Comparison of ENCODE assay signal across 17 cellular contexts in genomic region chr10:3271385-3272115, GRCh38.
DNase-seq lines count a peak whose midpoint lies in the region; ATAC-seq and TF ChIP-seq lines count a peak whose summit lies in the region.
"Had no signal": no experiment of that assay in that cellular context is flagged by ENCODE, and none has a peak within 500 bp of the region (broad histone marks: within the 10 kb centered on the region; RNA-seq: fewer than 3 reads in every experiment).

No MANE protein-coding gene starts in this region.

- TF ChIP-seq CTCF in heart left ventricle (IDR thresholded peaks at IDR 0.05) = no peak
- no peak for TF ChIP-seq CTCF in thoracic aorta (IDR thresholded peaks at IDR 0.05)

- WGBS in heart left ventricle, 4 donors = 45 to 60% (median 52%) methylated on average over 14 of the region's 14 CpGs

- H3K4me1 ChIP-seq in heart left ventricle (peaks cover 0 to 27% (median 12%) of the 10 kb centered on the region in 12 donors), thoracic aorta (ENCODE audit: control insufficient read depth in 1 of 2, low read depth in 2 of 2) (peaks cover 11 to 17% of the 10 kb centered on the region in 2 donors)
- H3K4me1 ChIP-seq: Peyer's patch had no signal

- H3K36me3 ChIP-seq in heart left ventricle = no peaks in the 10 kb centered on the region
- H3K36me3 ChIP-seq in thoracic aorta = no peaks in the 10 kb centered on the region
- H3K36me3 ChIP-seq: Peyer's patch had no signal

- peak; percentile 73 to 81 (median 74) for ATAC-seq in heart left ventricle
- no peak for ATAC-seq in thoracic aorta (ENCODE audit: insufficient number of reproducible peaks, low FRiP score, low read depth)
- ATAC-seq in SK-N-SH treated with all-trans-retinoic acid at 6 μM for 48 hours = no peak

- no peak overlapping the region for H3K4me3 ChIP-seq in heart left ventricle
- H3K4me3 ChIP-seq in thoracic aorta = peak overlapping the region; percentile 37
- H3K4me3 ChIP-seq: Peyer's patch had no signal

- no peaks in the 10 kb centered on the region for H3K27me3 ChIP-seq in heart left ventricle
- no peaks in the 10 kb centered on the region for H3K27me3 ChIP-seq in thoracic aorta (replicated peaks; ENCODE audit: insufficient read depth)
- H3K27me3 ChIP-seq: Peyer's patch had no signal

- DNase-seq in heart left ventricle = peak in 2 of 5 donors; percentile 17 to 48
- DNase-seq in cardiac septum (ENCODE audit: low spot score) = no peak
- DNase-seq in dermis microvascular lymphatic vessel endothelial cell (ENCODE audit: low read depth in 2 of 2) = peak; percentile 84 to 89
- DNase-seq in islet precursor cell = peak; percentile 41
- no peak for DNase-seq in thoracic aorta (ENCODE audit: low spot score)
- no peak for DNase-seq in iPS-NIHi7 (ENCODE audit: extremely low spot score)
- DNase-seq in glomerular visceral epithelial cell (ENCODE audit: extremely low spot score) = no peak
- DNase-seq: DMS79 treated with DMSO at 0.1 percent for 48 hours, H9, Karpas-422, NCI-H1048, NCI-H1436, NCI-H2081, NCI-H2171 treated with DMSO at 0.1 percent for 48 hours, Peyer's patch had no signal

- H3K9me3 ChIP-seq in heart left ventricle (no peaks in the 10 kb centered on the region), thoracic aorta (no peaks in the 10 kb centered on the region)
- H3K9me3 ChIP-seq: Peyer's patch had no signal

- TF ChIP-seq POLR2A in heart left ventricle (IDR thresholded peaks at IDR 0.05) = no peak

- H3K27ac ChIP-seq in heart left ventricle = peak overlapping the region in 3 of 12 donors; percentile 15 to 39 (median 20)
- H3K27ac ChIP-seq in thoracic aorta = no peak overlapping the region
- H3K27ac ChIP-seq: HL-60, Peyer's patch had no signal

- intact Hi-C loops in heart left ventricle (cut with DNase I) (no loop called here), cardiac septum (cut with DNase I) (no loop called here)

TF ChIP-seq in SK-N-SH treated with all-trans-retinoic acid at 6 μM for 48 hours, 23 proteins besides CTCF, POLR2A, EP300 and RAD21:
- TF ChIP-seq ZNF565 (CRISPR knock-in tag; conservative IDR thresholded peaks at IDR 0.05; ENCODE audit: low read depth) (no peak), POU6F1 (CRISPR knock-in tag; IDR thresholded peaks at IDR 0.05; ENCODE audit: borderline replicate concordance, low read depth) (no peak)

Comparison
In these comparisons a context has a peak if more than half of its experiments do, and no peak if none do; other contexts are left out.
1. ATAC-seq: peak in heart left ventricle (4 of 4); none in thoracic aorta (single experiment) and SK-N-SH treated with all-trans-retinoic acid at 6 μM for 48 hours (single experiment).
2. DNase-seq: peak in dermis microvascular lymphatic vessel endothelial cell (2 of 2) and islet precursor cell (single experiment); none in cardiac septum (single experiment), thoracic aorta (single experiment), iPS-NIHi7 (single experiment) and glomerular visceral epithelial cell (single experiment).